In the genomic region with DNA sequence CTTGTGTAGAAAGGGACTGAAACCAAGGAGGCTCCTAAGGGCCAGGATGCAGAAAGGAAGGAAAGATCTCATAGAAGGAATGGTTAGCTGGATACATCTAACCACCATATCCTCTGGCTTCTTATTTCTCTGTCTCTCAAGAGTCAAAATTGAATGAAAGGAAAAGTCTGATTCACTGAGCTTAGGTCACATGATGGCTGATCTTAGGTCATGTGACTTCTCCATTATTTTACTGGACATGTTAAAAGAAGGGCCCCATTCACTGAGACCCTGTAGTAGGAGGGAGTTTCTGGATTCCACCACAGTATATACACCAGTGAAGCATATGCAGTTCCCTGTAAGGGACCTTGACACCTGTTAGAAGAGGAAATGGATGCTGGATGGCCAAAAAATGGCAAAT, we compare ENCODE assay signal across 20 cellular contexts.
A peak's percentile ranks its signal among the peaks of the same experiment; 100 is the strongest.
DNase-seq lines count a peak whose midpoint lies in the region; ATAC-seq, FAIRE-seq and TF ChIP-seq lines count a peak whose summit lies in the region.
"Had no signal": no experiment of that assay in that cellular context is flagged by ENCODE, and none has a peak within 500 bp of the region (broad histone marks: within the 10 kb centered on the region; RNA-seq: fewer than 3 reads in every experiment).

No MANE protein-coding gene starts in this region.

- H4K91ac ChIP-seq in neuronal stem cell (ENCODE audit: low read depth, low read length, poor library complexity): no peak overlapping the region

- H2BK120ac ChIP-seq in neuronal stem cell (ENCODE audit: low read depth, low read length): no peak overlapping the region

- TF ChIP-seq EP300 in A549 (IDR thresholded peaks at IDR 0.05) (no peak), K562 (IDR thresholded peaks at IDR 0.05; ENCODE audit: low read length) (no peak)

- H3K4me3 ChIP-seq in A549: no peak overlapping the region
- no peak overlapping the region for H3K4me3 ChIP-seq in K562
- H3K4me3 ChIP-seq in neuronal stem cell (ENCODE audit: low read length in 2 of 2): no peak overlapping the region
- no peak overlapping the region for H3K4me3 ChIP-seq in SJCRH30
- H3K4me3 ChIP-seq: BLaER1 had no signal

- no peak for DNase-seq in A549 (ENCODE audit: low read depth in 1 of 2, low spot score in 1 of 2)
- DNase-seq in K562 (ENCODE audit: extremely low read depth in 1 of 4, low spot score in 3 of 4): no peak
- DNase-seq in neuronal stem cell (ENCODE audit: low spot score): no peak
- no peak for DNase-seq in stimulated activated naive CD4-positive, alpha-beta T cell treated with Interleukin-2 at 50 U/mL for 16 hours (lab: John Stamatoyannopoulos, UW)
- no peak for DNase-seq in SJCRH30
- DNase-seq: ACHN; BE2C; C1 segment of cervical spinal cord; CD4-positive, alpha-beta memory T cell; CD4-positive, CD25-positive, alpha-beta regulatory T cell; CD8-positive, alpha-beta memory T cell; COR-L47; DMS79 treated with DMSO at 0.1 percent for 48 hours; GF-D8 had no signal

- no peak overlapping the region for H3K4ac ChIP-seq in neuronal stem cell (ENCODE audit: low read length)

- H3K9me1 ChIP-seq in K562 (ENCODE audit: control insufficient read depth, insufficient read depth, low read length): no peaks in the 10 kb centered on the region

- H3K9ac ChIP-seq in K562 (ENCODE audit: insufficient read depth in 1 of 2, low read depth in 2 of 2, low read length in 2 of 2): no peak overlapping the region
- no peak overlapping the region for H3K9ac ChIP-seq in neuronal stem cell (ENCODE audit: low read depth, low read length, poor library complexity)
- H3K9ac ChIP-seq: BLaER1 had no signal

- FAIRE-seq in A549 (lab: Jason Lieb, UNC) (no peak), K562 (lab: Jason Lieb, UNC) (no peak)
- FAIRE-seq: D721Med, G401.6, GM12892, GM18507 had no signal

- no peak overlapping the region for H4K8ac ChIP-seq in neuronal stem cell (ENCODE audit: low read depth, low read length)

- H3K9me3 ChIP-seq in A549: no peaks in the 10 kb centered on the region
- no peaks in the 10 kb centered on the region for H3K9me3 ChIP-seq in K562 (replicated peaks; ENCODE audit: control insufficient read depth, insufficient read depth, low read depth, low read length)
- no peaks in the 10 kb centered on the region for H3K9me3 ChIP-seq in neuronal stem cell (replicated peaks in 1 of 2; ENCODE audit: control insufficient read depth in 2 of 2, insufficient read depth in 1 of 2, low read depth in 1 of 2, low read length in 2 of 2)
- no peaks in the 10 kb centered on the region for H3K9me3 ChIP-seq in SJCRH30 (replicated peaks)
- H3K9me3 ChIP-seq: BE2C, BLaER1 had no signal

- H2BK5ac ChIP-seq in neuronal stem cell (ENCODE audit: low read length): no peak overlapping the region

- ATAC-seq in A549 (no peak), K562 (no peak)

- H2AFZ ChIP-seq in K562 (ENCODE audit: low read depth, low read length) (no peak overlapping the region), neuronal stem cell (ENCODE audit: low read length) (peak overlapping the region; percentile 41)

- no peak overlapping the region for H3K4me2 ChIP-seq in A549
- no peak overlapping the region for H3K4me2 ChIP-seq in K562 (ENCODE audit: insufficient read depth, low read length)
- H3K4me2 ChIP-seq in neuronal stem cell (ENCODE audit: insufficient read depth, low read length, poor library complexity, severe bottlenecking): no peak overlapping the region
- H3K4me2 ChIP-seq: BLaER1 had no signal

- H3K27ac ChIP-seq in A549 (no peak overlapping the region), K562 (ENCODE audit: extremely low read depth, low read depth, low read length) (no peak overlapping the region), neuronal stem cell (replicated peaks; ENCODE audit: low read length) (no peak overlapping the region), SJCRH30 (no peak overlapping the region)
- H3K27ac ChIP-seq: 22Rv1, BLaER1 had no signal

- no peaks in the 10 kb centered on the region for H3K27me3 ChIP-seq in K562 (ENCODE audit: control insufficient read depth in 2 of 2, insufficient read depth in 2 of 2, low read length in 2 of 2)
- H3K27me3 ChIP-seq in neuronal stem cell (ENCODE audit: control insufficient read depth in 3 of 3, insufficient read depth in 3 of 3, low read depth in 1 of 3, low read length in 3 of 3): no peaks in the 10 kb centered on the region
- no peaks in the 10 kb centered on the region for H3K27me3 ChIP-seq in SJCRH30
- H3K27me3 ChIP-seq: BE2C, BLaER1 had no signal

- no peaks in the 10 kb centered on the region for H3K79me1 ChIP-seq in neuronal stem cell (ENCODE audit: low read depth, low read length)

- no TSS peak for BruUV-seq in K562 (replicated peaks; lab: Mats Ljungman, UMichigan)

- CTCF ChIA-PET in A549 (lab: Yijun Ruan, JAX) (no interaction called here), K562 (lab: Yijun Ruan, JAX; ENCODE audit: low intra/inter-chr PET ratio) (no interaction called here)

- no peak overlapping the region for H2BK12ac ChIP-seq in neuronal stem cell (ENCODE audit: low read length)

- H4K20me1 ChIP-seq in K562 (replicated peaks; ENCODE audit: control insufficient read depth, insufficient read depth, low read length): no peaks in the 10 kb centered on the region
- H4K20me1 ChIP-seq: BLaER1 had no signal

- H3K14ac ChIP-seq in neuronal stem cell (ENCODE audit: low read length): no peak overlapping the region

- H3K4me1 ChIP-seq in A549 (no peaks in the 10 kb centered on the region), K562 (replicated peaks in 1 of 2; ENCODE audit: control insufficient read depth in 2 of 2, insufficient read depth in 2 of 2, low read length in 2 of 2) (no peaks in the 10 kb centered on the region), neuronal stem cell (ENCODE audit: control insufficient read depth in 2 of 2, insufficient read depth in 1 of 2, low read depth in 1 of 2, low read length in 2 of 2) (no peaks in the 10 kb centered on the region), SJCRH30 (no peaks in the 10 kb centered on the region)
- H3K4me1 ChIP-seq: BE2C, BLaER1 had no signal

- no peak overlapping the region for H2AK5ac ChIP-seq in neuronal stem cell (ENCODE audit: low read depth, low read length)

- in situ Hi-C loops in K562 (cut with MboI): no loop called here

- TF ChIP-seq POLR2A in A549 (IDR thresholded peaks at IDR 0.05; ENCODE audit: low read length) (no peak), K562 (conservative IDR thresholded peaks at IDR 0.05) (no peak)

- TF ChIP-seq RAD21 in A549 (conservative IDR thresholded peaks at IDR 0.05 in 1 of 2, IDR thresholded peaks at IDR 0.05 in 1 of 2): no peak
- TF ChIP-seq RAD21 in K562 (CRISPR knock-in tag; conservative IDR thresholded peaks at IDR 0.05 in 1 of 2, IDR thresholded peaks at IDR 0.05 in 1 of 2): no peak

- H3K79me2 ChIP-seq in K562 (ENCODE audit: control insufficient read depth, insufficient read depth, low read length): no peaks in the 10 kb centered on the region

- POLR2A ChIA-PET in A549 (lab: Yijun Ruan, JAX): no interaction called here
- POLR2A ChIA-PET in K562 (lab: Yijun Ruan, JAX): no interaction called here

- no peak overlapping the region for H2BK15ac ChIP-seq in neuronal stem cell (ENCODE audit: low read length)

- intact Hi-C loops in K562 (cut with micrococcal nuclease): no loop called here

- no peak for TF ChIP-seq CTCF in A549 (IDR thresholded peaks at IDR 0.05)
- no peak for TF ChIP-seq CTCF in K562 (IDR thresholded peaks at IDR 0.05 in 2 of 3, conservative IDR thresholded peaks at IDR 0.05 in 1 of 3; ENCODE audit: insufficient read depth in 2 of 3, low read depth in 1 of 3, low read length in 3 of 3)

- no peak overlapping the region for H3K18ac ChIP-seq in neuronal stem cell (ENCODE audit: low read length)

- no peak overlapping the region for H3K23ac ChIP-seq in neuronal stem cell (ENCODE audit: low read depth, low read length, poor library complexity)

- H3K36me3 ChIP-seq in K562 (ENCODE audit: control insufficient read depth, insufficient read depth, low read length) (no peaks in the 10 kb centered on the region), neuronal stem cell (replicated peaks in 1 of 2; ENCODE audit: control insufficient read depth in 2 of 2, insufficient read depth in 2 of 2, low read length in 2 of 2) (no peaks in the 10 kb centered on the region), SJCRH30 (peaks cover 4% of the 10 kb centered on the region; the same call in 1 of the 2 replicates)
- H3K36me3 ChIP-seq: BE2C, BLaER1 had no signal

TF ChIP-seq in A549, 52 proteins besides CTCF, POLR2A, EP300 and RAD21:
- TF ChIP-seq HEYL (CRISPR knock-in tag; IDR thresholded peaks at IDR 0.05): no peak
- TF ChIP-seq, protein P1, sequence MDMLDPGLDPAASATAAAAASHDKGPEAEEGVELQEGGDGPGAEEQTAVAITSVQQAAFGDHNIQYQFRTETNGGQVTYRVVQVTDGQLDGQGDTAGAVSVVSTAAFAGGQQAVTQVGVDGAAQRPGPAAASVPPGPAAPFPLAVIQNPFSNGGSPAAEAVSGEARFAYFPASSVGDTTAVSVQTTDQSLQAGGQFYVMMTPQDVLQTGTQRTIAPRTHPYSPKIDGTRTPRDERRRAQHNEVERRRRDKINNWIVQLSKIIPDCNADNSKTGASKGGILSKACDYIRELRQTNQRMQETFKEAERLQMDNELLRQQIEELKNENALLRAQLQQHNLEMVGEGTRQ (IDR thresholded peaks at IDR 0.05): peak; percentile 72
- no peak for TF ChIP-seq GATA3 (IDR thresholded peaks at IDR 0.05; ENCODE audit: borderline replicate concordance)
- no peak for TF ChIP-seq RCOR1 (IDR thresholded peaks at IDR 0.05; ENCODE audit: low read depth, low read length)

TF ChIP-seq in K562, 482 proteins besides CTCF, POLR2A, EP300 and RAD21 (continues in another document):
- TF ChIP-seq, protein P2, sequence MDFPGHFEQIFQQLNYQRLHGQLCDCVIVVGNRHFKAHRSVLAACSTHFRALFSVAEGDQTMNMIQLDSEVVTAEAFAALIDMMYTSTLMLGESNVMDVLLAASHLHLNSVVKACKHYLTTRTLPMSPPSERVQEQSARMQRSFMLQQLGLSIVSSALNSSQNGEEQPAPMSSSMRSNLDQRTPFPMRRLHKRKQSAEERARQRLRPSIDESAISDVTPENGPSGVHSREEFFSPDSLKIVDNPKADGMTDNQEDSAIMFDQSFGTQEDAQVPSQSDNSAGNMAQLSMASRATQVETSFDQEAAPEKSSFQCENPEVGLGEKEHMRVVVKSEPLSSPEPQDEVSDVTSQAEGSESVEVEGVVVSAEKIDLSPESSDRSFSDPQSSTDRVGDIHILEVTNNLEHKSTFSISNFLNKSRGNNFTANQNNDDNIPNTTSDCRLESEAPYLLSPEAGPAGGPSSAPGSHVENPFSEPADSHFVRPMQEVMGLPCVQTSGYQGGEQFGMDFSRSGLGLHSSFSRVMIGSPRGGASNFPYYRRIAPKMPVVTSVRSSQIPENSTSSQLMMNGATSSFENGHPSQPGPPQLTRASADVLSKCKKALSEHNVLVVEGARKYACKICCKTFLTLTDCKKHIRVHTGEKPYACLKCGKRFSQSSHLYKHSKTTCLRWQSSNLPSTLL (IDR thresholded peaks at IDR 0.05): no peak
